In the genomic region with DNA sequence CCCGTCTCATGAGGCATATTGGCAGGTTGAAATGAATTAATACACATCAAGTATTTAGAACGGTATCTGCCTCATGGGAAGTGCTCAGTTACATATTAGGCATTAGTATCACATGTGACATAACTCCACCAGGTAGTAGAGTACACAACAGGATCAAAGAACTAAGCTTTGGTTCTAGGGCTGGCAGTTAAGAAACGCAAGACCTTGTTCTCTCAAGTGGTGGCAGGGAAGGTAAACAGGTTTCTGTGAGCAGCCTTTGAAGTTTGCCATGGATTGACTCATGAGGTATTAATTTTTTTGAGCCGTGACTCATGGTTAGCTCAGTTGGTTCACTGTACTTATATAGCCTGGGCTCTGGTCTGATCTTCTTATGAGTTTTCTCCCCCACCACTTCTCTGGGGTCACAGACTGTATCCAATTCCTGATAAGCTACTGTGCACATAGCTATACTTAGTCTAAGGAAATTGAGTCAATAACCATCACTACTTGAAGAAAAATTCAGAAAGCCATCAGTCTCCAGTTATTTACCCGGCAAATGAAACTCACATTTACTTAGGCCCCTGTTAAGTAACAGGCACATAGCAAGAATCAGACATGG, we compare ENCODE assay signal across 1 cellular context.
A peak's percentile ranks its signal among the peaks of the same experiment; 100 is the strongest.
TF ChIP-seq lines count a peak whose summit lies in the region.

No MANE protein-coding gene starts in this region.

TF ChIP-seq in HepG2, 621 proteins besides CTCF, POLR2A, EP300 and RAD21 (continued from another document and continues in another):
- TF ChIP-seq, protein P1, sequence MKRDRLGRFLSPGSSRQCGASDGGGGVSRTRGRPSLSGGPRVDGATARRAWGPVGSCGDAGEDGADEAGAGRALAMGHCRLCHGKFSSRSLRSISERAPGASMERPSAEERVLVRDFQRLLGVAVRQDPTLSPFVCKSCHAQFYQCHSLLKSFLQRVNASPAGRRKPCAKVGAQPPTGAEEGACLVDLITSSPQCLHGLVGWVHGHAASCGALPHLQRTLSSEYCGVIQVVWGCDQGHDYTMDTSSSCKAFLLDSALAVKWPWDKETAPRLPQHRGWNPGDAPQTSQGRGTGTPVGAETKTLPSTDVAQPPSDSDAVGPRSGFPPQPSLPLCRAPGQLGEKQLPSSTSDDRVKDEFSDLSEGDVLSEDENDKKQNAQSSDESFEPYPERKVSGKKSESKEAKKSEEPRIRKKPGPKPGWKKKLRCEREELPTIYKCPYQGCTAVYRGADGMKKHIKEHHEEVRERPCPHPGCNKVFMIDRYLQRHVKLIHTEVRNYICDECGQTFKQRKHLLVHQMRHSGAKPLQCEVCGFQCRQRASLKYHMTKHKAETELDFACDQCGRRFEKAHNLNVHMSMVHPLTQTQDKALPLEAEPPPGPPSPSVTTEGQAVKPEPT (CRISPR knock-in tag; IDR thresholded peaks at IDR 0.05; ENCODE audit: low read depth) = no peak
- TF ChIP-seq ZZZ3 (CRISPR knock-in tag; IDR thresholded peaks at IDR 0.05; ENCODE audit: borderline replicate concordance) (no peak), RAD51 (IDR thresholded peaks at IDR 0.05; ENCODE audit: borderline replicate concordance) (0 out of 2 replicates have a peak, but pooled peaks have one; percentile 9), ZNF235 (CRISPR knock-in tag; IDR thresholded peaks at IDR 0.05; ENCODE audit: borderline replicate concordance) (no peak), DR1 (CRISPR knock-in tag; IDR thresholded peaks at IDR 0.05) (no peak), EED (CRISPR knock-in tag; IDR thresholded peaks at IDR 0.05) (no peak), MEIS1 (CRISPR knock-in tag; IDR thresholded peaks at IDR 0.05; ENCODE audit: borderline replicate concordance) (peak; percentile 87; the same call in 1 of the 2 replicates), NFE2L2 (IDR thresholded peaks at IDR 0.05; ENCODE audit: low read length) (peak; percentile 34; the same call in 1 of the 2 replicates), SMYD3 (CRISPR knock-in tag; IDR thresholded peaks at IDR 0.05) (0 out of 2 replicates have a peak, but pooled peaks have one; percentile 69), ZNF563 (CRISPR knock-in tag; IDR thresholded peaks at IDR 0.05) (no peak), CENPT (CRISPR knock-in tag; IDR thresholded peaks at IDR 0.05; ENCODE audit: low read depth) (no peak), ZNF30 (CRISPR knock-in tag; IDR thresholded peaks at IDR 0.05) (no peak), HCFC1 (IDR thresholded peaks at IDR 0.05; ENCODE audit: low read depth, low read length) (no peak), NR3C1 (CRISPR knock-in tag; IDR thresholded peaks at IDR 0.05) (no peak), ZNF567 (CRISPR knock-in tag; IDR thresholded peaks at IDR 0.05; ENCODE audit: borderline replicate concordance) (no peak), ZFP37 (CRISPR knock-in tag; IDR thresholded peaks at IDR 0.05; ENCODE audit: borderline replicate concordance) (no peak), ZNF572 (CRISPR knock-in tag; IDR thresholded peaks at IDR 0.05) (no peak), BORCS8-MEF2B (CRISPR knock-in tag; IDR thresholded peaks at IDR 0.05) (no peak), HNF4G (IDR thresholded peaks at IDR 0.05; ENCODE audit: borderline replicate concordance, low read depth, low read length) (peak; percentile 90), HNF4G (CRISPR knock-in tag; IDR thresholded peaks at IDR 0.05; ENCODE audit: borderline replicate concordance, low read depth) (no peak; the same call in 1 of the 2 replicates), KDM5B (CRISPR knock-in tag; IDR thresholded peaks at IDR 0.05; ENCODE audit: borderline replicate concordance) (no peak), ARNTL (CRISPR knock-in tag; IDR thresholded peaks at IDR 0.05) (peak; percentile 94), ATF1 (CRISPR knock-in tag; IDR thresholded peaks at IDR 0.05) (peak; percentile 61; the same call in 1 of the 2 replicates), SMAD3 (CRISPR knock-in tag; IDR thresholded peaks at IDR 0.05) (peak; percentile 94; the same call in 1 of the 2 replicates), KDM4B (CRISPR knock-in tag; IDR thresholded peaks at IDR 0.05) (peak; percentile 83), YY1 (IDR thresholded peaks at IDR 0.05; ENCODE audit: insufficient read depth, insufficient replicate concordance, low read depth, low read length) (no peak), CBX2 (IDR thresholded peaks at IDR 0.05; ENCODE audit: low read depth, low read length) (no peak), CBX2 (CRISPR knock-in tag; IDR thresholded peaks at IDR 0.05; ENCODE audit: low read depth) (no peak), ZBTB7A (CRISPR knock-in tag; IDR thresholded peaks at IDR 0.05) (no peak; the same call in 1 of the 2 replicates)
- TF ChIP-seq, protein P2, sequence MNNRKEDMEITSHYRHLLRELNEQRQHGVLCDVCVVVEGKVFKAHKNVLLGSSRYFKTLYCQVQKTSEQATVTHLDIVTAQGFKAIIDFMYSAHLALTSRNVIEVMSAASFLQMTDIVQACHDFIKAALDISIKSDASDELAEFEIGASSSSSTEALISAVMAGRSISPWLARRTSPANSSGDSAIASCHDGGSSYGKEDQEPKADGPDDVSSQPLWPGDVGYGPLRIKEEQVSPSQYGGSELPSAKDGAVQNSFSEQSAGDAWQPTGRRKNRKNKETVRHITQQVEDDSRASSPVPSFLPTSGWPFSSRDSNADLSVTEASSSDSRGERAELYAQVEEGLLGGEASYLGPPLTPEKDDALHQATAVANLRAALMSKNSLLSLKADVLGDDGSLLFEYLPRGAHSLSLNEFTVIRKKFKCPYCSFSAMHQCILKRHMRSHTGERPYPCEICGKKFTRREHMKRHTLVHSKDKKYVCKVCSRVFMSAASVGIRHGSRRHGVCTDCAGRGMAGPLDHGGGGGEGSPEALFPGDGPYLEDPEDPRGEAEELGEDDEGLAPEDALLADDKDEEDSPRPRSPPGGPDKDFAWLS (CRISPR knock-in tag; IDR thresholded peaks at IDR 0.05; ENCODE audit: borderline replicate concordance) = no peak
- TF ChIP-seq, protein P3, sequence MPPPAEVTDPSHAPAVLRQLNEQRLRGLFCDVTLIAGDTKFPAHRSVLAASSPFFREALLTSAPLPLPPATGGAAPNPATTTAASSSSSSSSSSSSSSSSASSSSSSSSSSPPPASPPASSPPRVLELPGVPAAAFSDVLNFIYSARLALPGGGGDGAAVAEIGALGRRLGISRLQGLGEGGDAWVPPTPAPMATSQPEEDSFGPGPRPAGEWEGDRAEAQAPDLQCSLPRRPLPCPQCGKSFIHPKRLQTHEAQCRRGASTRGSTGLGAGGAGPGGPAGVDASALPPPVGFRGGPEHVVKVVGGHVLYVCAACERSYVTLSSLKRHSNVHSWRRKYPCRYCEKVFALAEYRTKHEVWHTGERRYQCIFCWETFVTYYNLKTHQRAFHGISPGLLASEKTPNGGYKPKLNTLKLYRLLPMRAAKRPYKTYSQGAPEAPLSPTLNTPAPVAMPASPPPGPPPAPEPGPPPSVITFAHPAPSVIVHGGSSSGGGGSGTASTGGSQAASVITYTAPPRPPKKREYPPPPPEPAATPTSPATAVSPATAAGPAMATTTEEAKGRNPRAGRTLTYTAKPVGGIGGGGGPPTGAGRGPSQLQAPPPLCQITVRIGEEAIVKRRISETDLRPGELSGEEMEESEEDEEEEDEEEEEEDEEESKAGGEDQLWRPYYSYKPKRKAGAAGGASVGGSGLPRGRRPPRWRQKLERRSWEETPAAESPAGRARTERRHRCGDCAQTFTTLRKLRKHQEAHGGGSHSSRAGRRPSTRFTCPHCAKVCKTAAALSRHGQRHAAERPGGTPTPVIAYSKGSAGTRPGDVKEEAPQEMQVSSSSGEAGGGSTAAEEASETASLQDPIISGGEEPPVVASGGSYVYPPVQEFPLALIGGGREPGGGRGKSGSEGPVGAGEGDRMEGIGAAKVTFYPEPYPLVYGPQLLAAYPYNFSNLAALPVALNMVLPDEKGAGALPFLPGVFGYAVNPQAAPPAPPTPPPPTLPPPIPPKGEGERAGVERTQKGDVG (CRISPR knock-in tag; IDR thresholded peaks at IDR 0.05; ENCODE audit: borderline replicate concordance) = no peak
- TF ChIP-seq, protein P4, sequence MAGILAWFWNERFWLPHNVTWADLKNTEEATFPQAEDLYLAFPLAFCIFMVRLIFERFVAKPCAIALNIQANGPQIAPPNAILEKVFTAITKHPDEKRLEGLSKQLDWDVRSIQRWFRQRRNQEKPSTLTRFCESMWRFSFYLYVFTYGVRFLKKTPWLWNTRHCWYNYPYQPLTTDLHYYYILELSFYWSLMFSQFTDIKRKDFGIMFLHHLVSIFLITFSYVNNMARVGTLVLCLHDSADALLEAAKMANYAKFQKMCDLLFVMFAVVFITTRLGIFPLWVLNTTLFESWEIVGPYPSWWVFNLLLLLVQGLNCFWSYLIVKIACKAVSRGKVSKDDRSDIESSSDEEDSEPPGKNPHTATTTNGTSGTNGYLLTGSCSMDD (CRISPR knock-in tag; IDR thresholded peaks at IDR 0.05) = no peak
- TF ChIP-seq, protein P5, sequence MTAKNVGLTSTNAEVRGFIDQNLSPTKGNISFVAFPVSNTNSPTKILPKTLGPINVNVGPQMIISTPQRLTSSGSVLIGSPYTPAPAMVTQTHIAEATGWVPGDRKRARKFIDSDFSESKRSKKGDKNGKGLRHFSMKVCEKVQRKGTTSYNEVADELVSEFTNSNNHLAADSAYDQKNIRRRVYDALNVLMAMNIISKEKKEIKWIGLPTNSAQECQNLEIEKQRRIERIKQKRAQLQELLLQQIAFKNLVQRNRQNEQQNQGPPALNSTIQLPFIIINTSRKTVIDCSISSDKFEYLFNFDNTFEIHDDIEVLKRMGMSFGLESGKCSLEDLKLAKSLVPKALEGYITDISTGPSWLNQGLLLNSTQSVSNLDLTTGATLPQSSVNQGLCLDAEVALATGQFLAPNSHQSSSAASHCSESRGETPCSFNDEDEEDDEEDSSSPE (CRISPR knock-in tag; IDR thresholded peaks at IDR 0.05) = no peak
- TF ChIP-seq, protein P6, sequence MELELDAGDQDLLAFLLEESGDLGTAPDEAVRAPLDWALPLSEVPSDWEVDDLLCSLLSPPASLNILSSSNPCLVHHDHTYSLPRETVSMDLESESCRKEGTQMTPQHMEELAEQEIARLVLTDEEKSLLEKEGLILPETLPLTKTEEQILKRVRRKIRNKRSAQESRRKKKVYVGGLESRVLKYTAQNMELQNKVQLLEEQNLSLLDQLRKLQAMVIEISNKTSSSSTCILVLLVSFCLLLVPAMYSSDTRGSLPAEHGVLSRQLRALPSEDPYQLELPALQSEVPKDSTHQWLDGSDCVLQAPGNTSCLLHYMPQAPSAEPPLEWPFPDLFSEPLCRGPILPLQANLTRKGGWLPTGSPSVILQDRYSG (CRISPR knock-in tag; IDR thresholded peaks at IDR 0.05) = no peak
- TF ChIP-seq, protein P7, sequence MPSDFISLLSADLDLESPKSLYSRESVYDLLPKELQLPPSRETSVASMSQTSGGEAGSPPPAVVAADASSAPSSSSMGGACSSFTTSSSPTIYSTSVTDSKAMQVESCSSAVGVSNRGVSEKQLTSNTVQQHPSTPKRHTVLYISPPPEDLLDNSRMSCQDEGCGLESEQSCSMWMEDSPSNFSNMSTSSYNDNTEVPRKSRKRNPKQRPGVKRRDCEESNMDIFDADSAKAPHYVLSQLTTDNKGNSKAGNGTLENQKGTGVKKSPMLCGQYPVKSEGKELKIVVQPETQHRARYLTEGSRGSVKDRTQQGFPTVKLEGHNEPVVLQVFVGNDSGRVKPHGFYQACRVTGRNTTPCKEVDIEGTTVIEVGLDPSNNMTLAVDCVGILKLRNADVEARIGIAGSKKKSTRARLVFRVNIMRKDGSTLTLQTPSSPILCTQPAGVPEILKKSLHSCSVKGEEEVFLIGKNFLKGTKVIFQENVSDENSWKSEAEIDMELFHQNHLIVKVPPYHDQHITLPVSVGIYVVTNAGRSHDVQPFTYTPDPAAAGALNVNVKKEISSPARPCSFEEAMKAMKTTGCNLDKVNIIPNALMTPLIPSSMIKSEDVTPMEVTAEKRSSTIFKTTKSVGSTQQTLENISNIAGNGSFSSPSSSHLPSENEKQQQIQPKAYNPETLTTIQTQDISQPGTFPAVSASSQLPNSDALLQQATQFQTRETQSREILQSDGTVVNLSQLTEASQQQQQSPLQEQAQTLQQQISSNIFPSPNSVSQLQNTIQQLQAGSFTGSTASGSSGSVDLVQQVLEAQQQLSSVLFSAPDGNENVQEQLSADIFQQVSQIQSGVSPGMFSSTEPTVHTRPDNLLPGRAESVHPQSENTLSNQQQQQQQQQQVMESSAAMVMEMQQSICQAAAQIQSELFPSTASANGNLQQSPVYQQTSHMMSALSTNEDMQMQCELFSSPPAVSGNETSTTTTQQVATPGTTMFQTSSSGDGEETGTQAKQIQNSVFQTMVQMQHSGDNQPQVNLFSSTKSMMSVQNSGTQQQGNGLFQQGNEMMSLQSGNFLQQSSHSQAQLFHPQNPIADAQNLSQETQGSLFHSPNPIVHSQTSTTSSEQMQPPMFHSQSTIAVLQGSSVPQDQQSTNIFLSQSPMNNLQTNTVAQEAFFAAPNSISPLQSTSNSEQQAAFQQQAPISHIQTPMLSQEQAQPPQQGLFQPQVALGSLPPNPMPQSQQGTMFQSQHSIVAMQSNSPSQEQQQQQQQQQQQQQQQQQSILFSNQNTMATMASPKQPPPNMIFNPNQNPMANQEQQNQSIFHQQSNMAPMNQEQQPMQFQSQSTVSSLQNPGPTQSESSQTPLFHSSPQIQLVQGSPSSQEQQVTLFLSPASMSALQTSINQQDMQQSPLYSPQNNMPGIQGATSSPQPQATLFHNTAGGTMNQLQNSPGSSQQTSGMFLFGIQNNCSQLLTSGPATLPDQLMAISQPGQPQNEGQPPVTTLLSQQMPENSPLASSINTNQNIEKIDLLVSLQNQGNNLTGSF (CRISPR knock-in tag; IDR thresholded peaks at IDR 0.05) = no peak
- TF ChIP-seq, protein P8, sequence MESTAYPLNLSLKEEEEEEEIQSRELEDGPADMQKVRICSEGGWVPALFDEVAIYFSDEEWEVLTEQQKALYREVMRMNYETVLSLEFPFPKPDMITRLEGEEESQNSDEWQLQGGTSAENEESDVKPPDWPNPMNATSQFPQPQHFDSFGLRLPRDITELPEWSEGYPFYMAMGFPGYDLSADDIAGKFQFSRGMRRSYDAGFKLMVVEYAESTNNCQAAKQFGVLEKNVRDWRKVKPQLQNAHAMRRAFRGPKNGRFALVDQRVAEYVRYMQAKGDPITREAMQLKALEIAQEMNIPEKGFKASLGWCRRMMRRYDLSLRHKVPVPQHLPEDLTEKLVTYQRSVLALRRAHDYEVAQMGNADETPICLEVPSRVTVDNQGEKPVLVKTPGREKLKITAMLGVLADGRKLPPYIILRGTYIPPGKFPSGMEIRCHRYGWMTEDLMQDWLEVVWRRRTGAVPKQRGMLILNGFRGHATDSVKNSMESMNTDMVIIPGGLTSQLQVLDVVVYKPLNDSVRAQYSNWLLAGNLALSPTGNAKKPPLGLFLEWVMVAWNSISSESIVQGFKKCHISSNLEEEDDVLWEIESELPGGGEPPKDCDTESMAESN (CRISPR knock-in tag; conservative IDR thresholded peaks at IDR 0.05) = no peak; the same call in 1 of the 2 replicates
- TF ChIP-seq, protein P9, sequence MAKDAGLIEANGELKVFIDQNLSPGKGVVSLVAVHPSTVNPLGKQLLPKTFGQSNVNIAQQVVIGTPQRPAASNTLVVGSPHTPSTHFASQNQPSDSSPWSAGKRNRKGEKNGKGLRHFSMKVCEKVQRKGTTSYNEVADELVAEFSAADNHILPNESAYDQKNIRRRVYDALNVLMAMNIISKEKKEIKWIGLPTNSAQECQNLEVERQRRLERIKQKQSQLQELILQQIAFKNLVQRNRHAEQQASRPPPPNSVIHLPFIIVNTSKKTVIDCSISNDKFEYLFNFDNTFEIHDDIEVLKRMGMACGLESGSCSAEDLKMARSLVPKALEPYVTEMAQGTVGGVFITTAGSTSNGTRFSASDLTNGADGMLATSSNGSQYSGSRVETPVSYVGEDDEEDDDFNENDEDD (CRISPR knock-in tag; IDR thresholded peaks at IDR 0.05; ENCODE audit: borderline replicate concordance) = no peak
